In genomic region chr9:215631-216155, GRCh38 we compare ENCODE assay signal across 9 cellular contexts. TPM values are rescaled to one million over a fixed set of nuclear protein-coding genes. Genes with fewer than 3 reads are reported as not detected.
DNase-seq lines count a peak whose midpoint lies in the region; ATAC-seq and TF ChIP-seq lines count a peak whose summit lies in the region.
"Had no signal": no experiment of that assay in that cellular context is flagged by ENCODE, and none has a peak within 500 bp of the region (broad histone marks: within the 10 kb centered on the region; RNA-seq: fewer than 3 reads in every experiment).

No MANE protein-coding gene starts in this region.

- DNase-seq in CD4-positive, alpha-beta T cell: no peak
- peak; percentile 41 for DNase-seq in NB4 (ENCODE audit: low read depth)
- DNase-seq in effector memory CD4-positive, alpha-beta T cell: no peak
- DNase-seq in HCEC 1CT: no peak
- no peak for DNase-seq in OCI-M2 (lab: John Stamatoyannopoulos, UW; ENCODE audit: unreplicated experiment)
- no peak for DNase-seq in NCI-H2107 (lab: John Stamatoyannopoulos, UW)
- DNase-seq: NCI-H1436 treated with DMSO at 0.1 percent for 48 hours had no signal

- H3K4me2 ChIP-seq in neural cell (ENCODE audit: low read length): no peak overlapping the region

- TF ChIP-seq POLR2A in NB4 (IDR thresholded peaks at IDR 0.05; ENCODE audit: extremely low read depth, insufficient read length): no peak

- no peak for TF ChIP-seq EP300 in neural cell (conservative IDR thresholded peaks at IDR 0.05; ENCODE audit: poor library complexity, severe bottlenecking)

- H3K9me2 ChIP-seq in neural cell (ENCODE audit: insufficient read depth, low read length): no peaks in the 10 kb centered on the region

- no peaks in the 10 kb centered on the region for H3K36me3 Mint-ChIP-seq in CD4-positive, alpha-beta T cell (ENCODE audit: low read depth)

- TF ChIP-seq RAD21 in neural cell (conservative IDR thresholded peaks at IDR 0.05): no peak

- no peak for TF ChIP-seq CTCF in CD4-positive, alpha-beta T cell (IDR thresholded peaks at IDR 0.05)
- TF ChIP-seq CTCF in NB4 (IDR thresholded peaks at IDR 0.05; ENCODE audit: low read depth, low read length) (no peak), neural cell (IDR thresholded peaks at IDR 0.05; ENCODE audit: poor library complexity, severe bottlenecking) (no peak)

- H3K9ac ChIP-seq in neural cell (ENCODE audit: low read length): no peak overlapping the region

- CTCF ChIA-PET in CD4-positive, alpha-beta T cell (lab: Charles Lee): interaction anchor here (1.1 to 1.8 kb wide), 7 partner anchors 56 to 85 kb away, joined by 3 to 14 read pairs (median 3); no protein-coding TSS in a partner anchor

- H3K36me3 ChIP-seq in effector memory CD4-positive, alpha-beta T cell (ENCODE audit: control insufficient read depth, insufficient read depth, low read length): no peaks in the 10 kb centered on the region
- no peaks in the 10 kb centered on the region for H3K36me3 ChIP-seq in neural cell (ENCODE audit: insufficient read depth, low read length)

- POLR2A ChIA-PET in CD4-positive, alpha-beta T cell (lab: Charles Lee): interaction anchor here (2.6 to 3.7 kb wide), 2 partner anchors 57 to 62 kb away, joined by 13 to 36 read pairs; no protein-coding TSS in a partner anchor

- H3K27me3 Mint-ChIP-seq in CD4-positive, alpha-beta T cell: peaks cover 9% of the 10 kb centered on the region

- no peaks in the 10 kb centered on the region for H3F3A ChIP-seq in neural cell (ENCODE audit: insufficient read depth, low read length, poor library complexity, severe bottlenecking)

- no peaks in the 10 kb centered on the region for H3K9me3 ChIP-seq in CD4-positive, alpha-beta T cell (ENCODE audit: control insufficient read depth, low read length)
- no peaks in the 10 kb centered on the region for H3K9me3 ChIP-seq in effector memory CD4-positive, alpha-beta T cell (ENCODE audit: control insufficient read depth, low read length)
- no peaks in the 10 kb centered on the region for H3K9me3 ChIP-seq in neural cell (ENCODE audit: low read length)

- H4K20me1 ChIP-seq in neural cell (ENCODE audit: insufficient read depth): no peaks in the 10 kb centered on the region

- no peak for ATAC-seq in CD4-positive, alpha-beta T cell (ENCODE audit: poor library complexity)
- no peak for ATAC-seq in HG03139 (IDR thresholded peaks at IDR 0.05; ENCODE audit: unreplicated experiment)

- no peaks in the 10 kb centered on the region for H3K79me2 ChIP-seq in neural cell (replicated peaks; ENCODE audit: insufficient read depth, low read length)

- H3K4me1 Mint-ChIP-seq in CD4-positive, alpha-beta T cell (ENCODE audit: low read depth): peaks cover 5% of the 10 kb centered on the region

- no peak overlapping the region for H3K27ac ChIP-seq in CD4-positive, alpha-beta T cell (ENCODE audit: low read depth, low read length)
- no peak overlapping the region for H3K27ac ChIP-seq in effector memory CD4-positive, alpha-beta T cell (ENCODE audit: insufficient read depth, low read length, poor library complexity, severe bottlenecking)
- no peak overlapping the region for H3K27ac ChIP-seq in neural cell (ENCODE audit: low read length)

- H3K27ac Mint-ChIP-seq in CD4-positive, alpha-beta T cell: no peak overlapping the region

- no peaks in the 10 kb centered on the region for H3K27me3 ChIP-seq in CD4-positive, alpha-beta T cell (ENCODE audit: control insufficient read depth, insufficient read depth, low read length)
- no peaks in the 10 kb centered on the region for H3K27me3 ChIP-seq in effector memory CD4-positive, alpha-beta T cell (replicated peaks; ENCODE audit: control insufficient read depth, insufficient read depth, low read length, poor library complexity, severe bottlenecking)
- H3K27me3 ChIP-seq in neural cell (ENCODE audit: insufficient read depth, low read depth, low read length): peaks cover 45% of the 10 kb centered on the region

- H3K4me3 ChIP-seq in NB4 (ENCODE audit: low read depth, low read length): peak overlapping the region; percentile 77
- H3K4me3 ChIP-seq in effector memory CD4-positive, alpha-beta T cell (ENCODE audit: insufficient read depth, low read depth, low read length, poor library complexity, severe bottlenecking): peak overlapping the region; percentile 88
- peak overlapping the region; percentile 69 for H3K4me3 ChIP-seq in neural cell (ENCODE audit: low read length)

- H3K4me1 ChIP-seq in effector memory CD4-positive, alpha-beta T cell (ENCODE audit: control insufficient read depth, insufficient read depth, low read length, poor library complexity, severe bottlenecking): peaks cover 9% of the 10 kb centered on the region

- intact Hi-C loops in CD4-positive, alpha-beta T cell (cut with DNase I, micrococcal nuclease): loop anchor here in 1 of 2 experiments (2.0 to 5.0 kb wide), 2 partner anchors 57 to 67 kb away; no protein-coding TSS in a partner anchor

- H2AFZ ChIP-seq in neural cell (ENCODE audit: low read depth, low read length): no peak overlapping the region

- H3K9me3 Mint-ChIP-seq in CD4-positive, alpha-beta T cell: no peaks in the 10 kb centered on the region

- peak overlapping the region; percentile 89 for H3K4me3 Mint-ChIP-seq in CD4-positive, alpha-beta T cell

TF ChIP-seq in neural cell, 6 proteins besides CTCF, POLR2A, EP300 and RAD21:
- TF ChIP-seq POLR2AphosphoS5 (IDR thresholded peaks at IDR 0.05) (no peak), EZH2 (IDR thresholded peaks at IDR 0.05; ENCODE audit: borderline replicate concordance, insufficient read depth, low read length, poor library complexity, severe bottlenecking) (no peak), SMC3 (conservative IDR thresholded peaks at IDR 0.05; ENCODE audit: poor library complexity) (no peak), MXI1 (conservative IDR thresholded peaks at IDR 0.05; ENCODE audit: poor library complexity, severe bottlenecking) (no peak), TAF1 (IDR thresholded peaks at IDR 0.05; ENCODE audit: low read depth) (no peak)

RNA-seq across cellular contexts. Expression of gene DOCK8, which starts 1.0 kb away (rescaled TPM):
- total RNA-seq in CD4-positive, alpha-beta T cell: 100 to 1,000 TPM; 123 to 126 TPM
- 0.04 TPM in 1 of 2 replicates, not detected in the other for polyA plus RNA-seq in neural cell
- not detected in 2 replicates for polyA minus RNA-seq in neural cell

RNA-seq across cellular contexts. Expression of gene ZNG1A, which starts 36.8 kb away (rescaled TPM):
- total RNA-seq in CD4-positive, alpha-beta T cell: 10 to 100 TPM; 21.9 to 22.4 TPM
- polyA plus RNA-seq in neural cell: 74.9 and 92.2 TPM in 2 replicates
- polyA minus RNA-seq in neural cell: 61.6 TPM in 2 replicates
